8 cellular contexts compared by ENCODE assay signal in genomic region chr17:28571255-28572122, GRCh38. TPM values are rescaled to one million over a fixed set of nuclear protein-coding genes. Genes with fewer than 3 reads are reported as not detected.
DNase-seq lines count a peak whose midpoint lies in the region; ATAC-seq and TF ChIP-seq lines count a peak whose summit lies in the region.

Gene PIGS (minus strand): TSS chr17:28571524. CDS start chr17:28571496, 28 bp downstream.

- TF ChIP-seq CTCF in esophagus squamous epithelium (IDR thresholded peaks at IDR 0.05): no peak

- H3K4me3 ChIP-seq in esophagus squamous epithelium: peak within 1 kb of the TSS; percentile 81 to 100 (median 96)

- H3K4me1 ChIP-seq in esophagus squamous epithelium: peaks cover 8 to 60% (median 18%) of the 10 kb centered on the region in 3 donors

- no peaks in the 10 kb centered on the region for H3K27me3 ChIP-seq in esophagus squamous epithelium

- DNase-seq in DMS53 treated with DMSO at 0.1 percent for 48 hours (lab: John Stamatoyannopoulos, UW; ENCODE audit: unreplicated experiment): peak; percentile 82
- DNase-seq in RKO (ENCODE audit: low spot score): peak; percentile 92
- peak; percentile 86 for DNase-seq in activated T-helper 1 cell treated with Interleukin-2 at 50 U/mL for 16 hours (ENCODE audit: low read depth)
- DNase-seq in esophagus squamous epithelium (lab: John Stamatoyannopoulos, UW): peak; percentile 60
- DNase-seq in myocyte (ENCODE audit: low read depth): peak; percentile 94
- peak; percentile 81 to 87 for DNase-seq in stimulated activated CD8-positive, alpha-beta memory T cell treated with anti-CD3 and anti-CD28 coated beads, Interleukin-7, amount 100 ng/mL, for 4 hours (ENCODE audit: low read depth in 2 of 2)

- peak; percentile 75 for ATAC-seq in GM21737 (IDR thresholded peaks at IDR 0.05; ENCODE audit: unreplicated experiment)

- WGBS in esophagus squamous epithelium, 2 donors: 1 to 3% methylated on average over 9 of the region's 57 CpGs

- intact Hi-C loops in esophagus squamous epithelium (cut with DNase I): no loop called here

- H3K27ac ChIP-seq in KOPT-K1 (ENCODE audit: low read depth, low read length, poor library complexity, severe bottlenecking) (peak within 1 kb of the TSS; percentile 66), esophagus squamous epithelium (peak within 1 kb of the TSS; percentile 86 to 95 (median 90))

- peak in 3 of 4 donors; percentile 75 to 85 (median 78) for TF ChIP-seq POLR2A in esophagus squamous epithelium (IDR thresholded peaks at IDR 0.05)

- no peaks in the 10 kb centered on the region for H3K9me3 ChIP-seq in KOPT-K1 (ENCODE audit: insufficient read depth, low read length, poor library complexity, severe bottlenecking)
- no peaks in the 10 kb centered on the region for H3K9me3 ChIP-seq in esophagus squamous epithelium

- H3K36me3 ChIP-seq in KOPT-K1 (ENCODE audit: insufficient read depth, low read length): peaks cover 50% of the 10 kb centered on the region
- H3K36me3 ChIP-seq in esophagus squamous epithelium: peaks cover 0 to 36% (median 0%) of the 10 kb centered on the region in 3 donors

RNA-seq across cellular contexts. Expression of gene PIGS, which starts in this region (rescaled TPM):
- 10 to 100 TPM; 31.7 to 66.7 (median 42.5) TPM for total RNA-seq in esophagus squamous epithelium
- 162 and 204 TPM in 2 replicates for total RNA-seq in myocyte
- polyA plus RNA-seq in myocyte (2012): 119 TPM

Comparison
In these comparisons a context has a peak if more than half of its experiments do, and no peak if none do; other contexts are left out.
1. Peak in every context shown above with its lines: DNase-seq, ATAC-seq, H3K4me3 ChIP-seq and H3K27ac ChIP-seq.